Comparison of ENCODE assay signal across 7 cellular contexts in the genomic region with DNA sequence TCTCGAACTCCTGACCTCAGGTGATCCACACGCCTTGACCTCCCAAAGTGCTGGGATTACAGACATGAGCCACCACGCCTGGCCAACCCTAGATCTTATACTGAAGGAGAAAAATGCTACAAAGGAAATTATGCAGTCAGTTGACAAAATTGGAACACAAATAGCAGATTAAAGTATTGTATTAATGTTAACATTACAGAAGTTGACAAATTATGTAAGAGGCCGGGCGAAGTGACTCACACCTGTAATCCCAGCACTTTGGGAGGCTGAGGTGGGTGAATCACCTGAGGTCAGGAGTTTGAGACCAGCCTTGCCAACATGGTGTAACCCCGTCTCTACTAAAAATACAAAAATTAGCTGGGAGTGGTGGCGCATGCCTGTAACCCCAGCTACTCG. TPM values are rescaled to one million over a fixed set of nuclear protein-coding genes. Genes with fewer than 3 reads are reported as not detected.
DNase-seq lines count a peak whose midpoint lies in the region; ATAC-seq, FAIRE-seq and TF ChIP-seq lines count a peak whose summit lies in the region.
"Not testable (repeated sequence)": the region's sequence is repeated elsewhere in the genome, so short reads cannot be mapped to it uniquely, and the experiment has no call there.

No MANE protein-coding gene starts in this region.

- H3K4me1 ChIP-seq in HCT116 (ENCODE audit: control insufficient read depth in 1 of 2, insufficient read depth in 2 of 2, low read length in 2 of 2); foreskin keratinocyte; naive thymus-derived CD4-positive, alpha-beta T cell (ENCODE audit: control insufficient read depth in 2 of 2, insufficient read depth in 2 of 2, low read length in 2 of 2): not testable (repeated sequence)

- not testable (repeated sequence) for H3K9ac ChIP-seq in HCT116 (ENCODE audit: low read length)

- H3K36me3 ChIP-seq in HCT116 (ENCODE audit: control insufficient read depth in 1 of 2, insufficient read depth in 2 of 2, low read length in 2 of 2); MG63; bronchial epithelial cell (ENCODE audit: control insufficient read depth, insufficient read depth, low read length); naive thymus-derived CD4-positive, alpha-beta T cell (ENCODE audit: control insufficient read depth in 2 of 3, insufficient read depth in 3 of 3, low read length in 3 of 3): not testable (repeated sequence)

- H3K4me1 Mint-ChIP-seq in naive thymus-derived CD4-positive, alpha-beta T cell: not testable (repeated sequence)

- H3K9me3 ChIP-seq in HCT116 (ENCODE audit: control insufficient read depth in 1 of 2, insufficient read depth in 1 of 2, low read depth in 1 of 2, low read length in 2 of 2); MG63; naive thymus-derived CD4-positive, alpha-beta T cell (ENCODE audit: control insufficient read depth in 2 of 3, low read length in 3 of 3): not testable (repeated sequence)

- H3K36me3 Mint-ChIP-seq in naive thymus-derived CD4-positive, alpha-beta T cell: not testable (repeated sequence)

- not testable (repeated sequence) for H4K20me1 ChIP-seq in HCT116 (ENCODE audit: insufficient read depth)

- H2AFZ ChIP-seq in HCT116 (ENCODE audit: low read depth, low read length, poor library complexity, severe bottlenecking): not testable (repeated sequence)

- not testable (repeated sequence) for TF ChIP-seq POLR2A in HCT116 (IDR thresholded peaks at IDR 0.05; ENCODE audit: borderline replicate concordance, extremely low read depth, insufficient read depth, insufficient read length); NB4 (IDR thresholded peaks at IDR 0.05; ENCODE audit: extremely low read depth, insufficient read length)

- H3K27me3 Mint-ChIP-seq in naive thymus-derived CD4-positive, alpha-beta T cell: peaks cover 0 to 18% (median 0%) of the 10 kb centered on the region in 5 donors

- not testable (repeated sequence) for H3K9me2 ChIP-seq in HCT116 (ENCODE audit: insufficient read depth)

- CTCF ChIA-PET in HCT116 (lab: Charles Lee); naive thymus-derived CD4-positive, alpha-beta T cell (lab: Charles Lee): not testable (repeated sequence)

- not testable (repeated sequence) for H3K27me3 ChIP-seq in HCT116 (ENCODE audit: insufficient read depth, low read length); MG63; bronchial epithelial cell (ENCODE audit: control insufficient read depth, insufficient read depth, low read length); foreskin keratinocyte; naive thymus-derived CD4-positive, alpha-beta T cell (ENCODE audit: control insufficient read depth in 2 of 2, insufficient read depth in 2 of 2, low read length in 2 of 2)

- FAIRE-seq in bronchial epithelial cell (lab: Jason Lieb, UNC): not testable (repeated sequence)

- peak overlapping the region; percentile 25; the same call in 1 of the 2 replicates for H3K4me2 ChIP-seq in HCT116 (ENCODE audit: low read length)

- RAD21 ChIA-PET in HCT116 (lab: Charles Lee; ENCODE audit: low non-redundant PET in 1 of 2, low total read pairs in 2 of 2, uncharacterized antibody in 2 of 2, unreplicated experiment in 2 of 2): not testable (repeated sequence)

- not testable (repeated sequence) for DNase-seq in HCT116 (ENCODE audit: low read depth, low spot score); foreskin keratinocyte; naive thymus-derived CD4-positive, alpha-beta T cell
- DNase-seq in MG63: peak; percentile 35
- DNase-seq in NB4 (ENCODE audit: low read depth): peak; percentile 48
- peak; percentile 46 for DNase-seq in amniotic epithelial cell (ENCODE audit: low read depth)
- DNase-seq in bronchial epithelial cell (ENCODE audit: low read depth): peak; percentile 50

- POLR2A ChIA-PET in HCT116 (lab: Charles Lee): interaction anchor here (1.0 kb wide), 1 partner anchor 10 kb away, joined by 3 read pairs; a partner anchor contains a TSS
- POLR2A ChIA-PET in naive thymus-derived CD4-positive, alpha-beta T cell (lab: Charles Lee): interaction anchor here (0.6 to 1.2 kb wide), 2 partner anchors 10 to 21 kb away, joined by 3 read pairs; partner anchors contain the start of gene HMGN1

- H3K4me3 Mint-ChIP-seq in naive thymus-derived CD4-positive, alpha-beta T cell: not testable (repeated sequence)

- not testable (repeated sequence) for H3K27ac Mint-ChIP-seq in naive thymus-derived CD4-positive, alpha-beta T cell

- H3K27ac ChIP-seq in HCT116 (ENCODE audit: low read depth, low read length); foreskin keratinocyte; naive thymus-derived CD4-positive, alpha-beta T cell (ENCODE audit: low read depth, low read length): not testable (repeated sequence)

- BruUV-seq in HCT116 (replicated peaks; lab: Mats Ljungman, UMichigan): not testable (repeated sequence)

- TF ChIP-seq RAD21 in HCT116 (IDR thresholded peaks at IDR 0.05; ENCODE audit: low read depth): not testable (repeated sequence)

- not testable (repeated sequence) for H3K4me3 ChIP-seq in HCT116 (replicated peaks in 1 of 2; ENCODE audit: low read depth in 1 of 2, low read length in 2 of 2); MG63; bronchial epithelial cell (ENCODE audit: low read depth, low read length); naive thymus-derived CD4-positive, alpha-beta T cell (ENCODE audit: low read length)
- H3K4me3 ChIP-seq in NB4 (ENCODE audit: low read depth, low read length): peak overlapping the region; percentile 17

- ATAC-seq in HCT116: not testable (repeated sequence)
- peak; percentile 39 for ATAC-seq in foreskin keratinocyte
- peak; percentile 6 for ATAC-seq in naive thymus-derived CD4-positive, alpha-beta T cell

- not testable (repeated sequence) for TF ChIP-seq CTCF in HCT116 (IDR thresholded peaks at IDR 0.05 in 2 of 3, conservative IDR thresholded peaks at IDR 0.05 in 1 of 3; ENCODE audit: borderline replicate concordance in 1 of 3, insufficient read depth in 1 of 3, low read depth in 2 of 3, low read length in 2 of 3); NB4 (IDR thresholded peaks at IDR 0.05; ENCODE audit: low read depth, low read length); bronchial epithelial cell (IDR thresholded peaks at IDR 0.05; ENCODE audit: insufficient read depth, low read length, severe bottlenecking); foreskin keratinocyte (conservative IDR thresholded peaks at IDR 0.05)

- intact Hi-C loops in HCT116 (cut with micrococcal nuclease); naive thymus-derived CD4-positive, alpha-beta T cell (cut with micrococcal nuclease): not testable (repeated sequence)

- H3K9me3 Mint-ChIP-seq in naive thymus-derived CD4-positive, alpha-beta T cell: not testable (repeated sequence)

- not testable (repeated sequence) for H3K79me2 ChIP-seq in HCT116 (ENCODE audit: insufficient read depth, low read length)

RNA-seq across cellular contexts. Expression of gene HMGN1, which starts 21.0 kb away (rescaled TPM):
- 399 TPM for total RNA-seq in HCT116 (2021; ENCODE audit: unreplicated experiment)
- polyA plus RNA-seq in HCT116 (2012): 194 and 209 TPM in 2 replicates
- total RNA-seq in MG63 (2014; rRNA removed; shearing (Covaris generic); ENCODE audit: low replicate concordance): 474 and 726 TPM in 2 replicates
- 341 and 362 TPM in 2 replicates for total RNA-seq in bronchial epithelial cell
- 358 and 397 TPM in 2 replicates for total RNA-seq in foreskin keratinocyte
- 341 and 410 TPM in 2 replicates for polyA plus RNA-seq in foreskin keratinocyte
- 100 to 1,000 TPM; 198 to 310 (median 262) TPM for total RNA-seq in naive thymus-derived CD4-positive, alpha-beta T cell
- 100 to 1,000 TPM; 198 to 286 TPM for polyA plus RNA-seq in naive thymus-derived CD4-positive, alpha-beta T cell

RNA-seq across cellular contexts. Expression of gene BRWD1, which starts 56.5 kb away (rescaled TPM):
- 33.1 TPM for total RNA-seq in HCT116 (2021; ENCODE audit: unreplicated experiment)
- 7.3 and 7.4 TPM in 2 replicates for polyA plus RNA-seq in HCT116 (2012)
- 33.8 and 67.0 TPM in 2 replicates for total RNA-seq in MG63 (2014; rRNA removed; shearing (Covaris generic); ENCODE audit: low replicate concordance)
- 70.5 and 71.6 TPM in 2 replicates for total RNA-seq in bronchial epithelial cell
- 18.5 and 19.2 TPM in 2 replicates for total RNA-seq in foreskin keratinocyte
- 4.9 and 5.0 TPM in 2 replicates for polyA plus RNA-seq in foreskin keratinocyte
- total RNA-seq in naive thymus-derived CD4-positive, alpha-beta T cell: 100 to 1,000 TPM in 1 of 5 experiments, 10 to 100 TPM in 4; 41.1 to 108 (median 83.9) TPM
- polyA plus RNA-seq in naive thymus-derived CD4-positive, alpha-beta T cell: 10 to 100 TPM; 27.4 to 46.3 TPM
